Comparison of ENCODE assay signal across 22 cellular contexts in the genomic region with DNA sequence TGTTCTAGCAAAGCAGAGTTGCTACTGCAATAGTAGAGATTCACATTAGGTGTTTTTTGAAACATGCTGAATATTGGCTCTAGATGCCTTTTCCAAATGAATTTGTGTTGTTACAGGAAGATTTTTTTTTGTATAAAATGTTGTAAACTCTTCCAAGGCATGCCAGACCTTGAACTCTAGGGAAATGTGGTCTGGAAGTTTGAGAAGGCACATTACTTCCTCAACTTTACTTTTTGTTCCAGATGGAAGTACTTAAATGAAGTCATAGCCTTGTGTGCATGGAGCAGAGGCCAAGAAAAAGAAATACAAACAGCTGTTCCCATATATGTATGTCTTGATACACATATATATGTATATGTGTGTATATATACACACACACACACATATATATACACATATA.
DNase-seq lines count a peak whose midpoint lies in the region; ATAC-seq and TF ChIP-seq lines count a peak whose summit lies in the region.
"Had no signal": no experiment of that assay in that cellular context is flagged by ENCODE, and none has a peak within 500 bp of the region (broad histone marks: within the 10 kb centered on the region; RNA-seq: fewer than 3 reads in every experiment).

No MANE protein-coding gene starts in this region.

- no peak for TF ChIP-seq CTCF in AG10803 (conservative IDR thresholded peaks at IDR 0.05; ENCODE audit: low read length)
- no peak for TF ChIP-seq CTCF in BE2C (IDR thresholded peaks at IDR 0.05; ENCODE audit: low read depth, low read length)

- H3K4me3 ChIP-seq in AG10803 (ENCODE audit: low read length): no peak overlapping the region
- no peak overlapping the region for H3K4me3 ChIP-seq in BE2C (ENCODE audit: low read depth, low read length)
- H3K4me3 ChIP-seq: SJCRH30 had no signal

- H3K9me3 ChIP-seq in BE2C: peaks cover 2% of the 10 kb centered on the region; the same call in 1 of the 2 replicates

- DNase-seq in AG10803 (ENCODE audit: low read depth): peak; percentile 87
- DNase-seq in GM04503 (ENCODE audit: low read depth): peak; percentile 65
- peak; percentile 15 for DNase-seq in dermis blood vessel endothelial cell
- DNase-seq in myocyte (ENCODE audit: low read depth): peak; percentile 38
- no peak for DNase-seq in BE2C
- no peak for DNase-seq in medulla oblongata (ENCODE audit: extremely low spot score)
- DNase-seq: ACHN; Caco-2; CD4-positive, alpha-beta T cell; DMS153; GDM1; KBM-7; NCI-H1105 treated with DMSO at 0.1 percent for 48 hours; NCI-H1694; NCI-H2107; NCI-H2227 treated with DMSO at 0.1 percent for 48 hours; NCI-H524; NCI-H82; SJCRH30 had no signal

- no peaks in the 10 kb centered on the region for H3K27me3 ChIP-seq in BE2C
- H3K27me3 ChIP-seq: SJCRH30 had no signal

- H3K4me1 ChIP-seq in BE2C: no peaks in the 10 kb centered on the region
- H3K4me1 ChIP-seq: Caco-2, SJCRH30 had no signal

- no peak for ATAC-seq in HG02852 (IDR thresholded peaks at IDR 0.05; ENCODE audit: unreplicated experiment)
- no peak for ATAC-seq in GM18511 (IDR thresholded peaks at IDR 0.05; ENCODE audit: unreplicated experiment)
- ATAC-seq: HepG2 had no signal

- no peaks in the 10 kb centered on the region for H3K36me3 ChIP-seq in BE2C
- H3K36me3 ChIP-seq: SJCRH30 had no signal

Comparison
In these comparisons a context has a peak if more than half of its experiments do, and no peak if none do; other contexts are left out.
1. DNase-seq: peak in AG10803 (single experiment), GM04503 (single experiment), dermis blood vessel endothelial cell (single experiment) and myocyte (single experiment); none in BE2C (single experiment) and medulla oblongata (single experiment).